ENCODE assay signal across 1 cellular context in the genomic region with DNA sequence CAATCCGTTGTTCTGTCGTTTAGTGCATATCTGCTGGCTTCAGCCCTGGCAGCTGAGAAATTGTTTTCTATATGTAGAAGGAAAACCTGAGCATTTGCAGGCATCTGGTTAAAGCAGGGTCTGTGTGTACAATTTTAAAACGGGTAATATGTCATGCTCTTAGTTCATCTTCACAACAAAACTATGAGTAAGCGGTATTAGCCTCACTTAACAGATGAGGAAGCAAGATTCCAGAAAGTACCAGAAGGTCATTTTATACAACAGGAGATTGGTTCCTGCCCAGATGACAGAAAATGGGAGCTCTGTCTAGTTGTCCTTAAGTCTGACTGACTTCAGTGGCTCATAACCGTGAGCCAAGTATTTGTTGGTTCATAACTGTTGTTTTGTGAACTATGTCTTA.
TF ChIP-seq lines count a peak whose summit lies in the region.

No MANE protein-coding gene starts in this region.

TF ChIP-seq in HepG2, 621 proteins besides CTCF, POLR2A, EP300 and RAD21:
- TF ChIP-seq ZNF430 (CRISPR knock-in tag; IDR thresholded peaks at IDR 0.05) (0 out of 2 replicates have a peak, but pooled peaks have one; percentile 1), ZNF34 (CRISPR knock-in tag; IDR thresholded peaks at IDR 0.05; ENCODE audit: borderline replicate concordance) (no peak)
TF ChIP-seq in HepG2: peak in this region for 1.
